ENCODE assay signal across 8 cellular contexts in genomic region chr19:3034194-3034844, GRCh38. TPM values are rescaled to one million over a fixed set of nuclear protein-coding genes. Genes with fewer than 3 reads are reported as not detected.
DNase-seq lines count a peak whose midpoint lies in the region; ATAC-seq, FAIRE-seq and TF ChIP-seq lines count a peak whose summit lies in the region.

No MANE protein-coding gene starts in this region.

- peaks cover 35% of the 10 kb centered on the region for H3K27me3 Mint-ChIP-seq in IgD-negative memory B cell
- H3K27me3 Mint-ChIP-seq in central memory CD8-positive, alpha-beta T cell: no peaks in the 10 kb centered on the region

- H3K36me3 Mint-ChIP-seq in IgD-negative memory B cell: no peaks in the 10 kb centered on the region
- peaks cover 25% of the 10 kb centered on the region for H3K36me3 Mint-ChIP-seq in central memory CD8-positive, alpha-beta T cell (ENCODE audit: insufficient read depth)

- H3K4me3 ChIP-seq in A549: no peak overlapping the region
- peak overlapping the region; percentile 64 to 84 for H3K4me3 ChIP-seq in muscle layer of duodenum (ENCODE audit: low read depth in 1 of 2, low read length in 2 of 2)

- no peak for TF ChIP-seq POLR2A in A549 (IDR thresholded peaks at IDR 0.05; ENCODE audit: low read length)

- 83% methylated on average over 6 of the region's 6 CpGs for WGBS in A549 (ENCODE audit: missing lambda C conversion rate)

- POLR2A ChIA-PET in A549 (lab: Yijun Ruan, JAX): no interaction called here

- TF ChIP-seq RAD21 in A549 (conservative IDR thresholded peaks at IDR 0.05 in 1 of 2, IDR thresholded peaks at IDR 0.05 in 1 of 2): no peak

- H3K9me3 Mint-ChIP-seq in IgD-negative memory B cell: peaks cover 0 to 5% (median 0%) of the 10 kb centered on the region in 3 donors
- no peaks in the 10 kb centered on the region for H3K9me3 Mint-ChIP-seq in central memory CD8-positive, alpha-beta T cell

- peaks cover 6 to 10% (median 9%) of the 10 kb centered on the region in 3 donors for H3K4me1 Mint-ChIP-seq in IgD-negative memory B cell
- H3K4me1 Mint-ChIP-seq in central memory CD8-positive, alpha-beta T cell: peaks cover 26% of the 10 kb centered on the region

- H3K27me3 ChIP-seq in muscle layer of duodenum (ENCODE audit: low read depth, low read length): no peaks in the 10 kb centered on the region

- H3K27ac Mint-ChIP-seq in IgD-negative memory B cell: peak overlapping the region in 2 of 3 donors; percentile 95
- peak overlapping the region; percentile 94 for H3K27ac Mint-ChIP-seq in central memory CD8-positive, alpha-beta T cell (ENCODE audit: low read depth)

- H3K9me3 ChIP-seq in A549: no peaks in the 10 kb centered on the region
- no peaks in the 10 kb centered on the region for H3K9me3 ChIP-seq in muscle layer of duodenum (ENCODE audit: control insufficient read depth in 1 of 2, low read length in 2 of 2)

- ATAC-seq in A549: no peak
- ATAC-seq in central memory CD8-positive, alpha-beta T cell (replicated peaks; ENCODE audit: extremely low read depth, poor library complexity, severe bottlenecking): no peak
- ATAC-seq in GM18502 (IDR thresholded peaks at IDR 0.05; ENCODE audit: poor library complexity, unreplicated experiment): no peak

- peaks cover 12% of the 10 kb centered on the region for H3K4me1 ChIP-seq in A549
- peaks cover 6 to 23% of the 10 kb centered on the region in 2 donors for H3K4me1 ChIP-seq in muscle layer of duodenum (ENCODE audit: control insufficient read depth in 1 of 2, insufficient read depth in 2 of 2, low read length in 2 of 2)

- peak overlapping the region; percentile 90 to 98 (median 94) for H3K4me3 Mint-ChIP-seq in IgD-negative memory B cell
- H3K4me3 Mint-ChIP-seq in central memory CD8-positive, alpha-beta T cell: peak overlapping the region; percentile 89

- CTCF ChIA-PET in A549 (lab: Yijun Ruan, JAX): no interaction called here

- H3K27ac ChIP-seq in A549: peak overlapping the region; percentile 87 to 94; a peak in 4 of 6 replicates
- H3K27ac ChIP-seq in muscle layer of duodenum (ENCODE audit: low read length): peak overlapping the region; percentile 79

- no peak for FAIRE-seq in A549 (lab: Jason Lieb, UNC)

- H3K36me3 ChIP-seq in muscle layer of duodenum (ENCODE audit: control insufficient read depth in 1 of 2, insufficient read depth in 2 of 2, low read length in 2 of 2): no peaks in the 10 kb centered on the region

- no peak for TF ChIP-seq EP300 in A549 (IDR thresholded peaks at IDR 0.05)

- TF ChIP-seq CTCF in A549 (IDR thresholded peaks at IDR 0.05): no peak

- H3K4me2 ChIP-seq in A549: peak overlapping the region; percentile 98

- DNase-seq in A549 (ENCODE audit: low read depth in 1 of 2, low spot score in 1 of 2) (no peak), T-helper 9 cell (no peak), kidney tubule cell (ENCODE audit: low spot score) (no peak), cerebellar cortex (ENCODE audit: low spot score) (no peak)
- DNase-seq in central memory CD8-positive, alpha-beta T cell (ENCODE audit: low spot score in 2 of 2): no peak

TF ChIP-seq in A549, 52 proteins besides CTCF, POLR2A, EP300 and RAD21:
- TF ChIP-seq SREBF2 (IDR thresholded peaks at IDR 0.05) (no peak), HOXB5 (CRISPR knock-in tag; IDR thresholded peaks at IDR 0.05) (no peak), RFX5 (IDR thresholded peaks at IDR 0.05) (no peak), GATA3 (IDR thresholded peaks at IDR 0.05; ENCODE audit: borderline replicate concordance) (no peak), FOSL2 (IDR thresholded peaks at IDR 0.05) (no peak), FOSL2 (CRISPR knock-in tag; IDR thresholded peaks at IDR 0.05) (no peak), NR3C1 (IDR thresholded peaks at IDR 0.05) (no peak), RCOR1 (IDR thresholded peaks at IDR 0.05; ENCODE audit: low read depth, low read length) (no peak)
TF ChIP-seq in A549: peak in this region for 0.

RNA-seq across cellular contexts. Expression of gene TLE2, which starts 5.2 kb away (rescaled TPM):
- polyA plus RNA-seq in A549 (2011; rRNA removed) (2.1 and 2.7 TPM in 2 replicates), A549 (2017; fragmentation: RNase III; extraction: RNeasy Plus Mini Kit Qiagen cat#74134 plus additional on column Dnase treatment) (1.9 to 3.1 TPM (median 2.6 TPM) in 3 replicates), IgD-negative memory B cell (0.56 TPM)
- 1.8 and 2.9 TPM in 2 replicates for polyA plus RNA-seq in A549 (2012; cell fraction: cytosol; rRNA removed)
- polyA plus RNA-seq in A549 (2012; cell fraction: nucleus; rRNA removed): 8.3 and 9.3 TPM in 2 replicates
- 2.1 and 2.4 TPM in 2 replicates for polyA minus RNA-seq in A549 (2011; rRNA and poly(A)+ RNA removed)

RNA-seq across cellular contexts. Expression of gene TLE5, which starts 28.0 kb away (rescaled TPM):
- polyA plus RNA-seq in A549 (2011; rRNA removed) (171 and 183 TPM in 2 replicates), A549 (2017; fragmentation: RNase III; extraction: RNeasy Plus Mini Kit Qiagen cat#74134 plus additional on column Dnase treatment) (191 to 231 TPM (median 216 TPM) in 3 replicates), IgD-negative memory B cell (443 TPM)
- polyA plus RNA-seq in A549 (2012; cell fraction: cytosol; rRNA removed): 223 and 303 TPM in 2 replicates
- 251 and 276 TPM in 2 replicates for polyA plus RNA-seq in A549 (2012; cell fraction: nucleus; rRNA removed)
- 235 and 240 TPM in 2 replicates for polyA minus RNA-seq in A549 (2011; rRNA and poly(A)+ RNA removed)

RNA-seq across cellular contexts. Expression of gene TLE6, which starts 57.0 kb away (rescaled TPM):
- polyA plus RNA-seq in A549 (2011; rRNA removed) (3.1 and 6.1 TPM in 2 replicates), A549 (2017; fragmentation: RNase III; extraction: RNeasy Plus Mini Kit Qiagen cat#74134 plus additional on column Dnase treatment) (4.2 to 5.4 TPM (median 5.1 TPM) in 3 replicates), IgD-negative memory B cell (0.16 TPM)
- 2.7 and 3.7 TPM in 2 replicates for polyA plus RNA-seq in A549 (2012; cell fraction: cytosol; rRNA removed)
- 7.6 TPM in 2 replicates for polyA plus RNA-seq in A549 (2012; cell fraction: nucleus; rRNA removed)
- polyA minus RNA-seq in A549 (2011; rRNA and poly(A)+ RNA removed): 3.2 and 5.1 TPM in 2 replicates

RNA-seq across cellular contexts. Expression of gene GNA11, which starts 59.8 kb away (rescaled TPM):
- polyA plus RNA-seq in A549 (2011; rRNA removed) (5.5 and 8.6 TPM in 2 replicates), A549 (2017; fragmentation: RNase III; extraction: RNeasy Plus Mini Kit Qiagen cat#74134 plus additional on column Dnase treatment) (29.0 to 32.8 TPM (median 30.5 TPM) in 3 replicates), IgD-negative memory B cell (0.30 TPM)
- 24.3 and 29.2 TPM in 2 replicates for polyA plus RNA-seq in A549 (2012; cell fraction: cytosol; rRNA removed)
- polyA plus RNA-seq in A549 (2012; cell fraction: nucleus; rRNA removed): 26.9 and 28.9 TPM in 2 replicates
- 6.7 and 19.2 TPM in 2 replicates for polyA minus RNA-seq in A549 (2011; rRNA and poly(A)+ RNA removed)
